16 cellular contexts compared by ENCODE assay signal in genomic region chr10:61754553-61755540, GRCh38.
DNase-seq lines count a peak whose midpoint lies in the region; ATAC-seq, FAIRE-seq and TF ChIP-seq lines count a peak whose summit lies in the region.
"Had no signal": no experiment of that assay in that cellular context is flagged by ENCODE, and none has a peak within 500 bp of the region (broad histone marks: within the 10 kb centered on the region; RNA-seq: fewer than 3 reads in every experiment).

No MANE protein-coding gene starts in this region.

- no peak for TF ChIP-seq CTCF in AG10803 (conservative IDR thresholded peaks at IDR 0.05; ENCODE audit: low read length)

- H3K9me3 Mint-ChIP-seq in T-cell, result no peaks in the 10 kb centered on the region
- no peaks in the 10 kb centered on the region for H3K9me3 Mint-ChIP-seq in effector memory CD8-positive, alpha-beta T cell

- DNase-seq in AG10803 (ENCODE audit: low read depth) (peak; percentile 53), HCEC 1CT (peak; percentile 25), RCC 7860 (ENCODE audit: low spot score) (no peak), fibroblast of peridontal ligament (ENCODE audit: extremely low read depth) (peak; percentile 45), SK-N-DZ (ENCODE audit: low spot score) (no peak), T-cell (no peak)
- no peak for DNase-seq in effector memory CD8-positive, alpha-beta T cell
- DNase-seq: activated CD4-positive, CD25-positive, alpha-beta regulatory T cell treated with anti-CD3 and anti-CD28 coated beads, Interleukin-2, amount 50 U/mL, for 72 hours; activated naive CD8-positive, alpha-beta T cell treated with anti-CD3 and anti-CD28 coated beads for 36 hours; DMS79; head of caudate nucleus; MG63; PC-3; posterior cingulate gyrus had no signal

- no peaks in the 10 kb centered on the region for H3K36me3 Mint-ChIP-seq in T-cell
- H3K36me3 Mint-ChIP-seq in effector memory CD8-positive, alpha-beta T cell (ENCODE audit: insufficient read depth), result no peaks in the 10 kb centered on the region
- H3K36me3 Mint-ChIP-seq: activated naive CD8-positive, alpha-beta T cell treated with anti-CD3 and anti-CD28 coated beads for 36 hours had no signal

- no peak overlapping the region for H3K4me3 Mint-ChIP-seq in T-cell
- H3K4me3 Mint-ChIP-seq in effector memory CD8-positive, alpha-beta T cell, result no peak overlapping the region
- H3K4me3 Mint-ChIP-seq: activated naive CD8-positive, alpha-beta T cell treated with anti-CD3 and anti-CD28 coated beads for 36 hours had no signal

- no peaks in the 10 kb centered on the region for H3K27me3 Mint-ChIP-seq in T-cell
- no peaks in the 10 kb centered on the region for H3K27me3 Mint-ChIP-seq in effector memory CD8-positive, alpha-beta T cell
- H3K27me3 Mint-ChIP-seq: activated naive CD8-positive, alpha-beta T cell treated with anti-CD3 and anti-CD28 coated beads for 36 hours had no signal

- POLR2A ChIA-PET in T-cell (lab: Charles Lee), result no interaction called here

- CTCF ChIA-PET in T-cell (lab: Charles Lee), result no interaction called here

- no peak for ATAC-seq in T-cell (replicated peaks in 1 of 4)
- ATAC-seq in GM21515 (IDR thresholded peaks at IDR 0.05; ENCODE audit: unreplicated experiment), result no peak
- ATAC-seq in effector memory CD8-positive, alpha-beta T cell (replicated peaks), result no peak
- ATAC-seq: PC-3 had no signal

- H3K27ac Mint-ChIP-seq in T-cell, result no peak overlapping the region
- peak overlapping the region in 1 of 2 donors; percentile 16 for H3K27ac Mint-ChIP-seq in effector memory CD8-positive, alpha-beta T cell
- H3K27ac Mint-ChIP-seq: activated naive CD8-positive, alpha-beta T cell treated with anti-CD3 and anti-CD28 coated beads for 36 hours had no signal

- no peak overlapping the region for H3K4me3 ChIP-seq in AG10803 (ENCODE audit: low read length)
- H3K4me3 ChIP-seq: MG63 had no signal

- peaks cover 23 to 30% (median 27%) of the 10 kb centered on the region in 3 donors for H3K4me1 Mint-ChIP-seq in T-cell
- H3K4me1 Mint-ChIP-seq in effector memory CD8-positive, alpha-beta T cell (ENCODE audit: low read depth in 2 of 2), result peaks cover 11 to 23% of the 10 kb centered on the region in 2 donors

- peak; percentile 49 for FAIRE-seq in RCC 7860 (lab: Jason Lieb, UNC)
- FAIRE-seq: endothelial cell of umbilical vein had no signal

Comparison
In these comparisons a context has a peak if more than half of its experiments do, and no peak if none do; other contexts are left out.
1. DNase-seq: peak in AG10803 (single experiment), HCEC 1CT (single experiment) and fibroblast of peridontal ligament (single experiment); none in RCC 7860 (single experiment), SK-N-DZ (single experiment), T-cell (0 of 34) and effector memory CD8-positive, alpha-beta T cell (0 of 3).